In the genomic region with DNA sequence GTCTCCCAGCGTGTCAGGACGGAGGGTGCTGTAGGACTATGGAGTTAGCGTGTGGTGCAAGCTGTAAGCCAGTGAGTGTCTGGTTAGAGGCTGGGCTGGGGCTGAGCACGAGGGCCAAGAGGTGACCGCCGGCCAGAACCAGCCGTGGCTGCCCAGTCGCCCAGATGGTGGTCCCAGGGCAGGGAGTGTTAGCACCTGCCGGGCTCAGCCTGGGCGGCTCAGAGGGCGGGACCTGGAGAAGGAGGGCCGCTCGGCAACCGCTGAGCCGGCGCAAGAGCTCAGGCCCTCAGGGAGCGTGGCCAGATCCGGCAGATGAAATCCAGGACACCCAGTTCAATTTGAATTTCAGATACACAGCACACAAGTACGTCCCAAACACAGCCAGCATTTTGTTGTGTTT, we compare ENCODE assay signal across 11 cellular contexts.
"Had no signal": no experiment of that assay in that cellular context is flagged by ENCODE, and none has a peak within 500 bp of the region (broad histone marks: within the 10 kb centered on the region; RNA-seq: fewer than 3 reads in every experiment).

No MANE protein-coding gene starts in this region.

- H3K27ac ChIP-seq: brain microvascular endothelial cell, esophagus squamous epithelium, right lobe of liver, upper lobe of left lung had no signal

- DNase-seq: activated B cell treated with CpG ODN at 0.5 μM for 24 hours; activated CD4-positive, alpha-beta T cell treated with anti-CD3 and anti-CD28 coated beads, Interleukin-2, amount 50 U/mL, for 1 hour; brain microvascular endothelial cell; esophagus squamous epithelium; foreskin fibroblast; naive B cell; right lobe of liver; T-helper 1 cell had no signal

- ATAC-seq: right lobe of liver; stimulated activated memory B cell treated with anti-CD40 and anti-IgM and Interleukin-4, amounts not matched to agents 10 μg/mL and 1 μg/mL and 100 μg/mL, for 72 hours had no signal

- H3K36me3 ChIP-seq: brain microvascular endothelial cell, esophagus squamous epithelium, right lobe of liver, upper lobe of left lung had no signal

- H3K4me1 ChIP-seq: esophagus squamous epithelium, right lobe of liver had no signal

- H3K27me3 ChIP-seq: brain microvascular endothelial cell, right lobe of liver had no signal

- H3K4me3 ChIP-seq: esophagus squamous epithelium, lung, right lobe of liver, upper lobe of left lung had no signal

- H3K9me3 ChIP-seq: esophagus squamous epithelium, right lobe of liver, upper lobe of left lung had no signal
